In genomic region chr19:4406626-4407025, GRCh38 we compare ENCODE assay signal across 1 cellular context.
TF ChIP-seq lines count a peak whose summit lies in the region.

No MANE protein-coding gene starts in this region.

TF ChIP-seq in HepG2, 621 proteins besides CTCF, POLR2A, EP300 and RAD21 (continues in another document):
- TF ChIP-seq ZNF629 (CRISPR knock-in tag; conservative IDR thresholded peaks at IDR 0.05) (peak; percentile 31; the same call in 1 of the 2 replicates), TEAD2 (CRISPR knock-in tag; IDR thresholded peaks at IDR 0.05) (no peak), MEIS1 (CRISPR knock-in tag; IDR thresholded peaks at IDR 0.05; ENCODE audit: borderline replicate concordance) (no peak), ARID5B (CRISPR knock-in tag; IDR thresholded peaks at IDR 0.05) (0 out of 2 replicates have a peak, but pooled peaks have one; percentile 23), HNF4A (CRISPR knock-in tag; IDR thresholded peaks at IDR 0.05) (peak; percentile 76), CREBL2 (CRISPR knock-in tag; IDR thresholded peaks at IDR 0.05; ENCODE audit: borderline replicate concordance) (no peak), ARNT (IDR thresholded peaks at IDR 0.05) (no peak), PPARG (CRISPR knock-in tag; conservative IDR thresholded peaks at IDR 0.05) (no peak), ZNF570 (CRISPR knock-in tag; IDR thresholded peaks at IDR 0.05; ENCODE audit: borderline replicate concordance) (no peak), SP4 (CRISPR knock-in tag; IDR thresholded peaks at IDR 0.05) (0 out of 2 replicates have a peak, but pooled peaks have one; percentile 31), ZNF263 (CRISPR knock-in tag; IDR thresholded peaks at IDR 0.05) (peak; percentile 34; the same call in 1 of the 2 replicates), POLR2AphosphoS2 (IDR thresholded peaks at IDR 0.05; ENCODE audit: low read depth, low read length) (no peak), SMC3 (IDR thresholded peaks at IDR 0.05; ENCODE audit: low read length) (no peak), SAP130 (CRISPR knock-in tag; IDR thresholded peaks at IDR 0.05; ENCODE audit: low read depth) (peak; percentile 37; the same call in 1 of the 2 replicates), ZNF232 (CRISPR knock-in tag; IDR thresholded peaks at IDR 0.05; ENCODE audit: borderline replicate concordance) (no peak), JUN (CRISPR knock-in tag; IDR thresholded peaks at IDR 0.05) (no peak), ZBTB7A (CRISPR knock-in tag; IDR thresholded peaks at IDR 0.05) (no peak), ZNF609 (CRISPR knock-in tag; IDR thresholded peaks at IDR 0.05; ENCODE audit: borderline replicate concordance) (no peak), ZNF816 (CRISPR knock-in tag; IDR thresholded peaks at IDR 0.05; ENCODE audit: borderline replicate concordance) (0 out of 2 replicates have a peak, but pooled peaks have one; percentile 27), RBAK (CRISPR knock-in tag; IDR thresholded peaks at IDR 0.05) (no peak), ZHX1 (CRISPR knock-in tag; IDR thresholded peaks at IDR 0.05; ENCODE audit: low read depth) (no peak), MTERF4 (CRISPR knock-in tag; IDR thresholded peaks at IDR 0.05) (no peak), ZNF569 (CRISPR knock-in tag; IDR thresholded peaks at IDR 0.05; ENCODE audit: borderline replicate concordance) (no peak), ZSCAN9 (CRISPR knock-in tag; IDR thresholded peaks at IDR 0.05; ENCODE audit: borderline replicate concordance) (no peak), SCMH1 (CRISPR knock-in tag; IDR thresholded peaks at IDR 0.05; ENCODE audit: borderline replicate concordance) (no peak), HNF1B (CRISPR knock-in tag; IDR thresholded peaks at IDR 0.05) (no peak), SALL1 (CRISPR knock-in tag; IDR thresholded peaks at IDR 0.05) (no peak), TEAD3 (CRISPR knock-in tag; optimal IDR thresholded peaks at IDR 0.05; ENCODE audit: borderline replicate concordance) (peak; percentile 26), ZEB1 (IDR thresholded peaks at IDR 0.05; ENCODE audit: insufficient replicate concordance, low read depth) (peak; percentile 67), ZNF530 (CRISPR knock-in tag; IDR thresholded peaks at IDR 0.05; ENCODE audit: low read depth) (no peak), MTF1 (CRISPR knock-in tag; IDR thresholded peaks at IDR 0.05) (no peak), GATAD2A (CRISPR knock-in tag; IDR thresholded peaks at IDR 0.05) (0 out of 2 replicates have a peak, but pooled peaks have one; percentile 23), MLXIP (CRISPR knock-in tag; IDR thresholded peaks at IDR 0.05; ENCODE audit: borderline replicate concordance) (no peak)
